9 cellular contexts compared by ENCODE assay signal in genomic region chr19:6464070-6464873, GRCh38. TPM values are rescaled to one million over a fixed set of nuclear protein-coding genes. Genes with fewer than 3 reads are reported as not detected.
DNase-seq lines count a peak whose midpoint lies in the region; ATAC-seq and TF ChIP-seq lines count a peak whose summit lies in the region.
"Had no signal": no experiment of that assay in that cellular context is flagged by ENCODE, and none has a peak within 500 bp of the region (broad histone marks: within the 10 kb centered on the region; RNA-seq: fewer than 3 reads in every experiment).

Gene CRB3 (plus strand): TSS chr19:6464271. CDS start chr19:6464702, 431 bp downstream.

- no peaks in the 10 kb centered on the region for H3K9me3 Mint-ChIP-seq in activated CD8-positive, alpha-beta T cell treated with anti-CD3 and anti-CD28 coated beads for 36 hours
- no peaks in the 10 kb centered on the region for H3K9me3 Mint-ChIP-seq in activated CD8-positive, alpha-beta T cell treated with anti-CD3 and anti-CD28 coated beads, Interleukin-2, amount 10 ng/mL, durations not matched to agents 7 days and 5 days (ENCODE audit: insufficient read depth)
- H3K9me3 Mint-ChIP-seq in activated T-helper 17 cell treated with anti-CD3 and anti-CD28 coated beads, Interleukin-2, amount 50 U/mL, for 72 hours: no peaks in the 10 kb centered on the region
- H3K9me3 Mint-ChIP-seq in type B pancreatic cell: no peaks in the 10 kb centered on the region

- intact Hi-C loops in activated CD8-positive, alpha-beta T cell treated with anti-CD3 and anti-CD28 coated beads for 36 hours (cut with micrococcal nuclease): no loop called here
- intact Hi-C loops in left lung (cut with DNase I): no loop called here

- no peak within 1 kb of the TSS for H3K4me3 Mint-ChIP-seq in activated CD8-positive, alpha-beta T cell treated with anti-CD3 and anti-CD28 coated beads for 36 hours
- H3K4me3 Mint-ChIP-seq in activated CD8-positive, alpha-beta T cell treated with anti-CD3 and anti-CD28 coated beads, Interleukin-2, amount 10 ng/mL, durations not matched to agents 7 days and 5 days: no peak within 1 kb of the TSS
- peak within 1 kb of the TSS; percentile 52 for H3K4me3 Mint-ChIP-seq in activated T-helper 17 cell treated with anti-CD3 and anti-CD28 coated beads, Interleukin-2, amount 50 U/mL, for 72 hours
- H3K4me3 Mint-ChIP-seq in type B pancreatic cell: peak within 1 kb of the TSS; percentile 92

- DNase-seq in activated CD8-positive, alpha-beta T cell treated with anti-CD3 and anti-CD28 coated beads for 36 hours: peak; percentile 33
- DNase-seq in activated CD8-positive, alpha-beta T cell treated with anti-CD3 and anti-CD28 coated beads, Interleukin-2, amount 10 ng/mL, durations not matched to agents 7 days and 5 days: no peak
- DNase-seq in left lung: peak; percentile 89 to 93
- DNase-seq in type B pancreatic cell (ENCODE audit: extremely low spot score, unreplicated experiment): peak; percentile 84
- no peak for DNase-seq in hypothalamus (lab: John Stamatoyannopoulos, UW)
- no peak for DNase-seq in GM13976 (ENCODE audit: low spot score)

- in situ Hi-C loops in GM13976 (cut with MboI; ENCODE audit: low sequenced_read_pairs, unreplicated experiment): no loop called here

- POLR2A ChIA-PET in activated CD8-positive, alpha-beta T cell treated with anti-CD3 and anti-CD28 coated beads for 36 hours (lab: Charles Lee): interaction anchor here (1.2 to 2.0 kb wide), 3 partner anchors 12 to 17 kb away, joined by 3 to 9 read pairs (median 3); partner anchors contain the start of gene DENND1C
- POLR2A ChIA-PET in activated CD8-positive, alpha-beta T cell treated with anti-CD3 and anti-CD28 coated beads, Interleukin-2, amount 10 ng/mL, durations not matched to agents 7 days and 5 days (lab: Charles Lee): interaction anchor here (3.2 kb wide), 1 partner anchor 17 kb away, joined by 15 read pairs; the partner anchor contains the start of gene DENND1C

- no peaks in the 10 kb centered on the region for H3K9me3 ChIP-seq in left lung
- H3K9me3 ChIP-seq: SJSA1 had no signal

- H3K4me1 Mint-ChIP-seq in activated CD8-positive, alpha-beta T cell treated with anti-CD3 and anti-CD28 coated beads for 36 hours (ENCODE audit: low read depth): peaks cover 11% of the 10 kb centered on the region
- H3K4me1 Mint-ChIP-seq in activated CD8-positive, alpha-beta T cell treated with anti-CD3 and anti-CD28 coated beads, Interleukin-2, amount 10 ng/mL, durations not matched to agents 7 days and 5 days (ENCODE audit: low read depth): peaks cover 16% of the 10 kb centered on the region
- H3K4me1 Mint-ChIP-seq in activated T-helper 17 cell treated with anti-CD3 and anti-CD28 coated beads, Interleukin-2, amount 50 U/mL, for 72 hours: peaks cover 10% of the 10 kb centered on the region
- peaks cover 14% of the 10 kb centered on the region for H3K4me1 Mint-ChIP-seq in type B pancreatic cell (ENCODE audit: unreplicated experiment)

- H3K27me3 ChIP-seq in left lung: peaks cover 13 to 40% of the 10 kb centered on the region in 2 donors

- H3K4me1 ChIP-seq in left lung: peaks cover 0 to 21% of the 10 kb centered on the region in 2 donors

- TF ChIP-seq CTCF in activated CD8-positive, alpha-beta T cell treated with anti-CD3 and anti-CD28 coated beads for 36 hours (IDR thresholded peaks at IDR 0.05): no peak
- TF ChIP-seq CTCF in left lung (IDR thresholded peaks at IDR 0.05): no peak
- no peak for TF ChIP-seq CTCF in type B pancreatic cell (conservative IDR thresholded peaks at IDR 0.05)
- no peak for TF ChIP-seq CTCF in GM13976 (IDR thresholded peaks at IDR 0.05; ENCODE audit: borderline replicate concordance, control extremely low read depth, extremely low read depth, insufficient read depth, missing control alignments)

- peaks cover 0 to 25% of the 10 kb centered on the region in 2 donors for H3K36me3 ChIP-seq in left lung
- H3K36me3 ChIP-seq: SJSA1 had no signal

- H3K27me3 Mint-ChIP-seq in activated CD8-positive, alpha-beta T cell treated with anti-CD3 and anti-CD28 coated beads for 36 hours: no peaks in the 10 kb centered on the region
- no peaks in the 10 kb centered on the region for H3K27me3 Mint-ChIP-seq in activated CD8-positive, alpha-beta T cell treated with anti-CD3 and anti-CD28 coated beads, Interleukin-2, amount 10 ng/mL, durations not matched to agents 7 days and 5 days (ENCODE audit: low read depth)
- no peaks in the 10 kb centered on the region for H3K27me3 Mint-ChIP-seq in activated T-helper 17 cell treated with anti-CD3 and anti-CD28 coated beads, Interleukin-2, amount 50 U/mL, for 72 hours
- H3K27me3 Mint-ChIP-seq in type B pancreatic cell: peaks cover 40% of the 10 kb centered on the region

- peak within 1 kb of the TSS; percentile 42 to 48 for H3K4me3 ChIP-seq in left lung
- H3K4me3 ChIP-seq: SJSA1 had no signal

- CTCF ChIA-PET in activated CD8-positive, alpha-beta T cell treated with anti-CD3 and anti-CD28 coated beads for 36 hours (lab: Charles Lee): interaction anchor here (1.1 kb wide), 1 partner anchor 17 kb away, joined by 3 read pairs; the partner anchor contains the start of gene DENND1C
- CTCF ChIA-PET in activated CD8-positive, alpha-beta T cell treated with anti-CD3 and anti-CD28 coated beads, Interleukin-2, amount 10 ng/mL, durations not matched to agents 7 days and 5 days (lab: Charles Lee): no interaction called here

- H3K27ac Mint-ChIP-seq in activated CD8-positive, alpha-beta T cell treated with anti-CD3 and anti-CD28 coated beads for 36 hours: no peak within 1 kb of the TSS
- no peak within 1 kb of the TSS for H3K27ac Mint-ChIP-seq in activated CD8-positive, alpha-beta T cell treated with anti-CD3 and anti-CD28 coated beads, Interleukin-2, amount 10 ng/mL, durations not matched to agents 7 days and 5 days
- H3K27ac Mint-ChIP-seq in activated T-helper 17 cell treated with anti-CD3 and anti-CD28 coated beads, Interleukin-2, amount 50 U/mL, for 72 hours: no peak within 1 kb of the TSS
- H3K27ac Mint-ChIP-seq in type B pancreatic cell: peak within 1 kb of the TSS; percentile 99

- H3K36me3 Mint-ChIP-seq in activated CD8-positive, alpha-beta T cell treated with anti-CD3 and anti-CD28 coated beads for 36 hours (ENCODE audit: low read depth): peaks cover 5% of the 10 kb centered on the region
- H3K36me3 Mint-ChIP-seq in activated CD8-positive, alpha-beta T cell treated with anti-CD3 and anti-CD28 coated beads, Interleukin-2, amount 10 ng/mL, durations not matched to agents 7 days and 5 days (ENCODE audit: low read depth): peaks cover 7% of the 10 kb centered on the region
- peaks cover 20% of the 10 kb centered on the region for H3K36me3 Mint-ChIP-seq in activated T-helper 17 cell treated with anti-CD3 and anti-CD28 coated beads, Interleukin-2, amount 50 U/mL, for 72 hours (ENCODE audit: low read depth)
- H3K36me3 Mint-ChIP-seq in type B pancreatic cell: peaks cover 4% of the 10 kb centered on the region

- peak within 1 kb of the TSS; percentile 57 to 67 for H3K27ac ChIP-seq in left lung
- H3K27ac ChIP-seq: SJSA1 had no signal

- ATAC-seq in activated CD8-positive, alpha-beta T cell treated with anti-CD3 and anti-CD28 coated beads for 36 hours: no peak
- no peak for ATAC-seq in activated CD8-positive, alpha-beta T cell treated with anti-CD3 and anti-CD28 coated beads, Interleukin-2, amount 10 ng/mL, durations not matched to agents 7 days and 5 days
- ATAC-seq in activated T-helper 17 cell treated with anti-CD3 and anti-CD28 coated beads, Interleukin-2, amount 50 U/mL, for 72 hours (replicated peaks): no peak
- peak; percentile 58 for ATAC-seq in left lung
- no peak for ATAC-seq in GM21576 (IDR thresholded peaks at IDR 0.05; ENCODE audit: unreplicated experiment)

RNA-seq across cellular contexts. Expression of gene CRB3, which starts in this region (rescaled TPM):
- total RNA-seq in activated CD8-positive, alpha-beta T cell treated with anti-CD3 and anti-CD28 coated beads for 36 hours: under 1 TPM; 0.58 to 0.70 TPM
- total RNA-seq in activated CD8-positive, alpha-beta T cell treated with anti-CD3 and anti-CD28 coated beads, Interleukin-2, amount 10 ng/mL, durations not matched to agents 7 days and 5 days: 1 to 10 TPM in 1 of 2 experiments, not detected in 1; 1.1 TPM
- total RNA-seq in activated T-helper 17 cell treated with anti-CD3 and anti-CD28 coated beads, Interleukin-2, amount 50 U/mL, for 72 hours: 1 to 10 TPM in 1 of 2 donors, not detected in 1; 2.2 TPM
- total RNA-seq in left lung (10 to 100 TPM; 38.1 to 78.8 TPM), type B pancreatic cell (ENCODE audit: low replicate concordance) (30.6 and 63.3 TPM in 2 replicates)
- total RNA-seq: SJSA1 had no signal

Comparison
In these comparisons a context has a peak if more than half of its experiments do, and no peak if none do; other contexts are left out.
1. Peak in DNase-seq in activated CD8-positive, alpha-beta T cell treated with anti-CD3 and anti-CD28 coated beads for 36 hours; RNA of the gene not detected or under 1 TPM.
2. DNase-seq: peak in left lung (2 of 2) and type B pancreatic cell (single experiment); none in activated CD8-positive, alpha-beta T cell treated with anti-CD3 and anti-CD28 coated beads, Interleukin-2, amount 10 ng/mL, durations not matched to agents 7 days and 5 days (single experiment), hypothalamus (0 of 51) and GM13976 (single experiment).
3. H3K4me3 Mint-ChIP-seq: peak in activated T-helper 17 cell treated with anti-CD3 and anti-CD28 coated beads, Interleukin-2, amount 50 U/mL, for 72 hours (single experiment) and type B pancreatic cell (single experiment); none in activated CD8-positive, alpha-beta T cell treated with anti-CD3 and anti-CD28 coated beads for 36 hours (single experiment) and activated CD8-positive, alpha-beta T cell treated with anti-CD3 and anti-CD28 coated beads, Interleukin-2, amount 10 ng/mL, durations not matched to agents 7 days and 5 days (single experiment).